In genomic region chr1:193111641-193112090, GRCh38 we compare ENCODE assay signal across 1 cellular context.
TF ChIP-seq lines count a peak whose summit lies in the region.

No MANE protein-coding gene starts in this region.

TF ChIP-seq in IMR-90, 13 proteins besides CTCF, POLR2A, EP300 and RAD21 (continued from another document):
- TF ChIP-seq CHD1 (IDR thresholded peaks at IDR 0.05; ENCODE audit: low read depth, low read length) = no peak
- peak; percentile 63 for TF ChIP-seq FOS (IDR thresholded peaks at IDR 0.05; ENCODE audit: low read depth, low read length)
- TF ChIP-seq NFE2L2 (IDR thresholded peaks at IDR 0.05; ENCODE audit: low read depth, low read length) = peak; percentile 26; the same call in 1 of the 2 replicates
TF ChIP-seq in IMR-90: peak in this region for 3.
